In genomic region chr7:55092186-55092976, GRCh38 we compare ENCODE assay signal across 12 cellular contexts.
DNase-seq lines count a peak whose midpoint lies in the region; ATAC-seq and TF ChIP-seq lines count a peak whose summit lies in the region.
"Had no signal": no experiment of that assay in that cellular context is flagged by ENCODE, and none has a peak within 500 bp of the region (broad histone marks: within the 10 kb centered on the region; RNA-seq: fewer than 3 reads in every experiment).

No MANE protein-coding gene starts in this region.

- H3K36me3 ChIP-seq in MG63, result peaks cover 19% of the 10 kb centered on the region
- H3K36me3 ChIP-seq in RWPE2 (ENCODE audit: low read depth), result peaks cover 73% of the 10 kb centered on the region
- H3K36me3 ChIP-seq in left ventricle myocardium inferior, result no peaks in the 10 kb centered on the region
- no peaks in the 10 kb centered on the region for H3K36me3 ChIP-seq in stomach
- H3K36me3 ChIP-seq: adrenal gland had no signal

- intact Hi-C loops in left ventricle myocardium inferior (cut with micrococcal nuclease) (no loop called here), stomach (cut with DNase I; ENCODE audit: low total_unique reads) (no loop called here)

- H3K9me3 ChIP-seq in MG63 (no peaks in the 10 kb centered on the region), RWPE2 (ENCODE audit: severe bottlenecking) (no peaks in the 10 kb centered on the region), left ventricle myocardium inferior (replicated peaks) (no peaks in the 10 kb centered on the region), stomach (no peaks in the 10 kb centered on the region)
- H3K9me3 ChIP-seq: adrenal gland had no signal

- no peak for ATAC-seq in RWPE2 (ENCODE audit: low read depth)

- H3K27me3 ChIP-seq in MG63 (no peaks in the 10 kb centered on the region), RWPE2 (ENCODE audit: insufficient read depth, poor library complexity, severe bottlenecking) (no peaks in the 10 kb centered on the region), left ventricle myocardium inferior (ENCODE audit: low read depth) (no peaks in the 10 kb centered on the region), stomach (no peaks in the 10 kb centered on the region)
- H3K27me3 ChIP-seq: adrenal gland had no signal

- TF ChIP-seq CTCF in RWPE2 (IDR thresholded peaks at IDR 0.05; ENCODE audit: poor library complexity, severe bottlenecking), result no peak
- no peak for TF ChIP-seq CTCF in left ventricle myocardium inferior (IDR thresholded peaks at IDR 0.05; ENCODE audit: borderline replicate concordance)
- no peak for TF ChIP-seq CTCF in stomach (IDR thresholded peaks at IDR 0.05)

- DNase-seq in MG63 (peak; percentile 47), RWPE2 (ENCODE audit: low spot score) (no peak), left ventricle myocardium inferior (no peak), stomach (no peak), NOMO-1 (lab: John Stamatoyannopoulos, UW; ENCODE audit: unreplicated experiment in 2 of 2) (no peak), NK-92 (lab: John Stamatoyannopoulos, UW; ENCODE audit: unreplicated experiment) (no peak)
- DNase-seq in stimulated activated CD4-positive, alpha-beta T cell treated with anti-CD3 and anti-CD28 coated beads, Interleukin-2, amount 100 ng/mL, for 24 hours, result no peak
- DNase-seq: adrenal gland; CD4-positive, CD25-positive, alpha-beta regulatory T cell; naive B cell; NCI-H1436; NK-92 treated with Interleukin-12 subunit alpha and Interleukin-12 subunit beta, amount 100 ng/mL, for 24 hours had no signal

- TF ChIP-seq POLR2A in stomach (IDR thresholded peaks at IDR 0.05), result no peak

- TF ChIP-seq EP300 in stomach (IDR thresholded peaks at IDR 0.05), result no peak

- H3K4me3 ChIP-seq in MG63 (no peak overlapping the region), RWPE2 (ENCODE audit: severe bottlenecking) (no peak overlapping the region), left ventricle myocardium inferior (no peak overlapping the region), stomach (no peak overlapping the region)
- H3K4me3 ChIP-seq: adrenal gland had no signal

- WGBS in stomach, 5 donors, result 47 to 69% (median 67%) methylated on average over 15 of the region's 15 CpGs

- H3K27ac ChIP-seq in RWPE2 (ENCODE audit: poor library complexity, severe bottlenecking), result peak overlapping the region; percentile 61
- peak overlapping the region; percentile 52 for H3K27ac ChIP-seq in left ventricle myocardium inferior (replicated peaks)
- peak overlapping the region; percentile 54 to 80 (median 69) for H3K27ac ChIP-seq in stomach
- H3K27ac ChIP-seq: adrenal gland had no signal

- H3K4me1 ChIP-seq in RWPE2 (ENCODE audit: insufficient read depth, poor library complexity, severe bottlenecking) (peaks cover 11% of the 10 kb centered on the region), left ventricle myocardium inferior (peaks cover 73% of the 10 kb centered on the region), stomach (peaks cover 17 to 68% (median 41%) of the 10 kb centered on the region in 4 donors)
